14 cellular contexts compared by ENCODE assay signal in the genomic region with DNA sequence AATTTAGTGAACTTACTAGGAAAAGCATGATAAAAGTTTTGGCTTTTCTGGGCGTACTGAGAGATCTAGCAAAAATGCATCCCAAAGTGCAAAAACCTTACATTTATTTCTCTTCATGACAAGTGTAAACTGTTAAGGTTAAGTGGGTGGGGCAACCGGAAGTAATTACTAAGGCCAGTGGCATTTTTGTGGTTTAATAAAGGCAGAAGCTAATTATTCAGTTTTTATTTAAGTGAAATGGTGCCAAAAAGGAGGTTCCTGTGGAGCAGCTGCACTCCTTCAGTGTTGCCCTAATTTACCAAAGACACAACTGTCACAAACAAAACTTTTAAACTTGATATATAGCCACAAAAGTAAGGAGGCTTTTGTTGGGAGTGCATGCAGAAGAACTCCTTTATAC.
A peak's percentile ranks its signal among the peaks of the same experiment; 100 is the strongest.
DNase-seq lines count a peak whose midpoint lies in the region; TF ChIP-seq lines count a peak whose summit lies in the region.
"Had no signal": no experiment of that assay in that cellular context is flagged by ENCODE, and none has a peak within 500 bp of the region (broad histone marks: within the 10 kb centered on the region; RNA-seq: fewer than 3 reads in every experiment).

No MANE protein-coding gene starts in this region.

- H3K9me3 ChIP-seq in SK-N-SH = no peaks in the 10 kb centered on the region
- H3K9me3 ChIP-seq: tibial artery had no signal

- peaks cover 0 to 3% of the 10 kb centered on the region in 2 experiments; a peak in 2 of 4 replicates for H3K4me1 ChIP-seq in SK-N-SH (ENCODE audit: control insufficient read depth in 1 of 2, insufficient read depth in 2 of 2, low read depth in 1 of 2, low read length in 1 of 2)

- H3K4me3 ChIP-seq in epithelial cell of esophagus (ENCODE audit: low read length) = no peak overlapping the region
- no peak overlapping the region for H3K4me3 ChIP-seq in SK-N-SH (ENCODE audit: low read depth in 2 of 2, low read length in 1 of 2)
- H3K4me3 ChIP-seq: tibial artery had no signal

- POLR2A ChIA-PET in SK-N-SH (lab: Yijun Ruan, JAX) = no interaction called here

- 65% methylated on average over 2 of the region's 2 CpGs for WGBS in SK-N-SH (ENCODE audit: low lambda C conversion rate)

- H3K79me2 ChIP-seq in SK-N-SH (ENCODE audit: insufficient read depth) = peaks cover 10% of the 10 kb centered on the region; the same call in 1 of the 2 replicates

- no peaks in the 10 kb centered on the region for H3F3A ChIP-seq in SK-N-SH (replicated peaks; ENCODE audit: insufficient read depth)

- no peaks in the 10 kb centered on the region for H3K9me2 ChIP-seq in SK-N-SH

- DNase-seq in NCI-H748 (lab: John Stamatoyannopoulos, UW; ENCODE audit: unreplicated experiment) (peak; percentile 31), NCI-H748 treated with DMSO at 0.1 percent for 48 hours (lab: John Stamatoyannopoulos, UW) (no peak), NOMO-1 treated with DMSO at 0.1 percent for 48 hours (lab: John Stamatoyannopoulos, UW; ENCODE audit: unreplicated experiment) (peak; percentile 60), epithelial cell of esophagus (ENCODE audit: low read depth) (peak; percentile 58), SK-N-SH (no peak), iPS-NIHi7 (ENCODE audit: extremely low spot score) (no peak)
- no peak for DNase-seq in activated T-cell treated with anti-CD3 and anti-CD28 coated beads, Interleukin-2, amount 50 U/mL, for 1 hour
- no peak for DNase-seq in activated effector memory CD4-positive, alpha-beta T cell treated with anti-CD3 and anti-CD28 coated beads, Interleukin-2, amount 50 U/mL, for 16 hours
- DNase-seq: activated CD4-positive, alpha-beta T cell treated with anti-CD3 and anti-CD28 coated beads, Interleukin-2, amount 10 ng/mL, durations not matched to agents 24 days and 14 days; activated T-cell treated with anti-CD3 and anti-CD28 coated beads, Interleukin-2, amount 50 U/mL, for 72 hours; DMS79 treated with DMSO at 0.1 percent for 48 hours; NCI-H2029 treated with DMSO at 0.1 percent for 48 hours; T-helper 1 cell; tibial artery had no signal

- H3K27ac ChIP-seq in SK-N-SH (ENCODE audit: low read depth in 2 of 2, low read length in 1 of 2) = no peak overlapping the region
- H3K27ac ChIP-seq: tibial artery had no signal

- H4K20me1 ChIP-seq in SK-N-SH (ENCODE audit: insufficient read depth) = no peaks in the 10 kb centered on the region

- no peak for TF ChIP-seq EP300 in SK-N-SH (IDR thresholded peaks at IDR 0.05; ENCODE audit: borderline replicate concordance in 1 of 2, low read depth in 1 of 2, low read length in 1 of 2)

- no peak for TF ChIP-seq RAD21 in SK-N-SH (IDR thresholded peaks at IDR 0.05; ENCODE audit: low read length)

- no peak overlapping the region for H2AFZ ChIP-seq in SK-N-SH (ENCODE audit: low read depth)

- no peak overlapping the region for H3K4me2 ChIP-seq in SK-N-SH

- H3K27me3 ChIP-seq in SK-N-SH (ENCODE audit: insufficient read depth) = no peaks in the 10 kb centered on the region
- H3K27me3 ChIP-seq: tibial artery had no signal

- peaks cover 14 to 21% of the 10 kb centered on the region in 2 experiments for H3K36me3 ChIP-seq in SK-N-SH (replicated peaks in 1 of 2; ENCODE audit: control insufficient read depth in 1 of 2, insufficient read depth in 2 of 2, low read length in 1 of 2)

- no peak for TF ChIP-seq CTCF in epithelial cell of esophagus (IDR thresholded peaks at IDR 0.05; ENCODE audit: insufficient read depth, low read depth, low read length, missing control alignments)
- no peak for TF ChIP-seq CTCF in SK-N-SH (IDR thresholded peaks at IDR 0.05)

- CTCF ChIA-PET in SK-N-SH (lab: Yijun Ruan, JAX) = interaction anchor here (0.7 kb wide), 1 partner anchor 902 kb away, joined by 3 read pairs; no protein-coding TSS in a partner anchor

- H3K9ac ChIP-seq in SK-N-SH = no peak overlapping the region

TF ChIP-seq in SK-N-SH, 30 proteins besides CTCF, POLR2A, EP300 and RAD21:
- TF ChIP-seq TCF12 (IDR thresholded peaks at IDR 0.05) (no peak), TAF1 (IDR thresholded peaks at IDR 0.05; ENCODE audit: borderline replicate concordance, low read depth, low read length) (no peak), MEF2A (IDR thresholded peaks at IDR 0.05; ENCODE audit: borderline replicate concordance, low read depth) (no peak), NRF1 (IDR thresholded peaks at IDR 0.05; ENCODE audit: low read depth, low read length) (no peak), ELF1 (IDR thresholded peaks at IDR 0.05) (no peak), CHD2 (IDR thresholded peaks at IDR 0.05; ENCODE audit: low read length, partially characterized antibody) (no peak), RXRA (IDR thresholded peaks at IDR 0.05; ENCODE audit: borderline replicate concordance, low read depth) (no peak), POLR2AphosphoS5 (IDR thresholded peaks at IDR 0.05; ENCODE audit: low read depth, low read length) (no peak), TEAD4 (IDR thresholded peaks at IDR 0.05; ENCODE audit: borderline replicate concordance, insufficient read depth) (no peak), USF1 (IDR thresholded peaks at IDR 0.05; ENCODE audit: borderline replicate concordance, low read depth) (no peak), FOSL2 (IDR thresholded peaks at IDR 0.05; ENCODE audit: borderline replicate concordance, low read depth) (no peak)
- TF ChIP-seq, protein P1, sequence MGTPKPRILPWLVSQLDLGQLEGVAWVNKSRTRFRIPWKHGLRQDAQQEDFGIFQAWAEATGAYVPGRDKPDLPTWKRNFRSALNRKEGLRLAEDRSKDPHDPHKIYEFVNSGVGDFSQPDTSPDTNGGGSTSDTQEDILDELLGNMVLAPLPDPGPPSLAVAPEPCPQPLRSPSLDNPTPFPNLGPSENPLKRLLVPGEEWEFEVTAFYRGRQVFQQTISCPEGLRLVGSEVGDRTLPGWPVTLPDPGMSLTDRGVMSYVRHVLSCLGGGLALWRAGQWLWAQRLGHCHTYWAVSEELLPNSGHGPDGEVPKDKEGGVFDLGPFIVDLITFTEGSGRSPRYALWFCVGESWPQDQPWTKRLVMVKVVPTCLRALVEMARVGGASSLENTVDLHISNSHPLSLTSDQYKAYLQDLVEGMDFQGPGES (IDR thresholded peaks at IDR 0.05; ENCODE audit: low read depth, low read length) = no peak
- TF ChIP-seq, protein P2, sequence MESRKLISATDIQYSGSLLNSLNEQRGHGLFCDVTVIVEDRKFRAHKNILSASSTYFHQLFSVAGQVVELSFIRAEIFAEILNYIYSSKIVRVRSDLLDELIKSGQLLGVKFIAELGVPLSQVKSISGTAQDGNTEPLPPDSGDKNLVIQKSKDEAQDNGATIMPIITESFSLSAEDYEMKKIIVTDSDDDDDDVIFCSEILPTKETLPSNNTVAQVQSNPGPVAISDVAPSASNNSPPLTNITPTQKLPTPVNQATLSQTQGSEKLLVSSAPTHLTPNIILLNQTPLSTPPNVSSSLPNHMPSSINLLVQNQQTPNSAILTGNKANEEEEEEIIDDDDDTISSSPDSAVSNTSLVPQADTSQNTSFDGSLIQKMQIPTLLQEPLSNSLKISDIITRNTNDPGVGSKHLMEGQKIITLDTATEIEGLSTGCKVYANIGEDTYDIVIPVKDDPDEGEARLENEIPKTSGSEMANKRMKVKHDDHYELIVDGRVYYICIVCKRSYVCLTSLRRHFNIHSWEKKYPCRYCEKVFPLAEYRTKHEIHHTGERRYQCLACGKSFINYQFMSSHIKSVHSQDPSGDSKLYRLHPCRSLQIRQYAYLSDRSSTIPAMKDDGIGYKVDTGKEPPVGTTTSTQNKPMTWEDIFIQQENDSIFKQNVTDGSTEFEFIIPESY (IDR thresholded peaks at IDR 0.05; ENCODE audit: borderline replicate concordance, low read depth) = no peak

Comparison
In these comparisons a context has a peak if more than half of its experiments do, and no peak if none do; other contexts are left out.
1. DNase-seq: peak in NCI-H748 (single experiment), NOMO-1 treated with DMSO at 0.1 percent for 48 hours (single experiment) and epithelial cell of esophagus (single experiment); none in NCI-H748 treated with DMSO at 0.1 percent for 48 hours (single experiment), SK-N-SH (single experiment), iPS-NIHi7 (single experiment), activated T-cell treated with anti-CD3 and anti-CD28 coated beads, Interleukin-2, amount 50 U/mL, for 1 hour (single experiment) and activated effector memory CD4-positive, alpha-beta T cell treated with anti-CD3 and anti-CD28 coated beads, Interleukin-2, amount 50 U/mL, for 16 hours (single experiment).